In the genomic region with DNA sequence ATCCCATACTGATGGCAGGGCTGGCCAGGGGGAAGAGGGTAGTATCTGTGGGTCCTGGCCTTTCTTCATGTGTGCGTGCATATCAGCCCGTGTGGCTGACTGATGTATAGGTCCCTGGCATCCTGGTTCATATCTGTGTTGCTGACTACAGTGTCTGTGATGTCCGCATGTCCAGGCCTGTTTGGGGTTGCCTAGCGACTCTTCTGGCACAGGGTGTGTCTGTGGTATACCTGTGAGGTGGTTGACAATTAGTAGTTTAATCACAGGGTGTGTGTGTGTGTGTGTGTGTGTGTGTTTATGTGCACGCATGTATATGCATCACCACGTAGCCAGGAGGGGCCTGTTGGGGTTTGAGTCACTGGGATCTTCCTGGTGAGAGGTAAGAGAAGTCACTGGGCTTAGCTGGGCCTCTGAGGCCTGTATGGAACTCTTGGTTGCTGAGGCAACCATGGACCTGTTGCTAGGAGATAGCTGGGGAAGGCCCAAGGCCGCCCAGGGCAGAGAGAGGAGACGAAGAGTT, we compare ENCODE assay signal across 9 cellular contexts. TPM values are rescaled to one million over a fixed set of nuclear protein-coding genes. Genes with fewer than 3 reads are reported as not detected.
DNase-seq lines count a peak whose midpoint lies in the region; ATAC-seq and TF ChIP-seq lines count a peak whose summit lies in the region.
"Had no signal": no experiment of that assay in that cellular context is flagged by ENCODE, and none has a peak within 500 bp of the region (broad histone marks: within the 10 kb centered on the region; RNA-seq: fewer than 3 reads in every experiment).

No MANE protein-coding gene starts in this region.

- no peaks in the 10 kb centered on the region for H3K9me3 ChIP-seq in psoas muscle

- H3K36me3 ChIP-seq in psoas muscle (ENCODE audit: insufficient read depth in 1 of 2, low read depth in 1 of 2), result no peaks in the 10 kb centered on the region

- H3K4me3 ChIP-seq in psoas muscle, result no peak overlapping the region

- ATAC-seq in HG03460 (IDR thresholded peaks at IDR 0.05; ENCODE audit: unreplicated experiment) (no peak), HG02642 (IDR thresholded peaks at IDR 0.05; ENCODE audit: poor library complexity, unreplicated experiment) (no peak), psoas muscle (no peak)

- H3K27ac Mint-ChIP-seq in neural crest cell (ENCODE audit: unreplicated experiment), result peak overlapping the region; percentile 29
- H3K27ac Mint-ChIP-seq: dendritic cell treated with granulocyte-macrophage colony-stimulating factor and Interleukin-4, amounts not matched to agents 40 ng/mL and 50 ng/mL, for 4 days had no signal

- no peaks in the 10 kb centered on the region for H3K27me3 Mint-ChIP-seq in neural crest cell (ENCODE audit: low read depth)

- no peaks in the 10 kb centered on the region for H3K27me3 ChIP-seq in psoas muscle (ENCODE audit: insufficient read depth in 3 of 3, low read length in 2 of 3)

- WGBS in psoas muscle, 3 donors, result 75 to 80% (median 78%) methylated on average over 8 of the region's 8 CpGs

- no peak overlapping the region for H3K27ac ChIP-seq in psoas muscle

- DNase-seq in DMS153 treated with DMSO at 0.1 percent for 48 hours (lab: John Stamatoyannopoulos, UW; ENCODE audit: unreplicated experiment) (peak; percentile 22), LHCN-M2 (ENCODE audit: low read depth) (peak; percentile 35), cerebellar cortex (ENCODE audit: low spot score) (peak; percentile 31), neural crest cell (ENCODE audit: low read depth, low spot score) (peak; percentile 32), hepatic stellate cell (ENCODE audit: low spot score) (no peak), psoas muscle (no peak)

- peaks cover 40% of the 10 kb centered on the region for H3K4me1 Mint-ChIP-seq in neural crest cell

- H3K4me3 Mint-ChIP-seq in neural crest cell, result peak overlapping the region; percentile 72
- H3K4me3 Mint-ChIP-seq: dendritic cell treated with granulocyte-macrophage colony-stimulating factor and Interleukin-4, amounts not matched to agents 40 ng/mL and 50 ng/mL, for 4 days had no signal

- TF ChIP-seq CTCF in neural crest cell (conservative IDR thresholded peaks at IDR 0.05) (no peak), psoas muscle (IDR thresholded peaks at IDR 0.05) (no peak)

- H3K9me3 Mint-ChIP-seq in neural crest cell, result no peaks in the 10 kb centered on the region
- H3K9me3 Mint-ChIP-seq: dendritic cell treated with granulocyte-macrophage colony-stimulating factor and Interleukin-4, amounts not matched to agents 40 ng/mL and 50 ng/mL, for 4 days had no signal

- H3K4me1 ChIP-seq in psoas muscle, result peaks cover 31% of the 10 kb centered on the region

- H3K36me3 Mint-ChIP-seq in neural crest cell (ENCODE audit: low read depth), result no peaks in the 10 kb centered on the region

- intact Hi-C loops in psoas muscle (cut with DNase I), result loop anchor here (2.0 to 5.0 kb wide), 5 partner anchors 38 to 208 kb away; partner anchors contain the start of genes FGF11 (in 1 of the 2), PLSCR3 (in 1 of the 2), SENP3 (in 1 of the 2) and TMEM102 (in 1 of the 2)

RNA-seq across cellular contexts. Expression of gene TMEM95, which starts 0.6 kb away (rescaled TPM):
- not detected in 2 replicates for total RNA-seq in LHCN-M2 (2014; rRNA removed)
- polyA plus RNA-seq in LHCN-M2 (2012), result not detected
- not detected in 2 replicates for total RNA-seq in neural crest cell
- total RNA-seq in psoas muscle, result not detected
- not detected for polyA plus RNA-seq in psoas muscle

RNA-seq across cellular contexts. Expression of gene KCTD11, which starts 2.4 kb away (rescaled TPM):
- total RNA-seq in LHCN-M2 (2014; rRNA removed), result 8.3 and 9.0 TPM in 2 replicates
- polyA plus RNA-seq in LHCN-M2 (2012), result 22.0 TPM
- 7.9 and 8.0 TPM in 2 replicates for total RNA-seq in neural crest cell
- total RNA-seq in psoas muscle, result 1 to 10 TPM; 4.5 to 5.2 (median 5.1) TPM
- 10 to 100 TPM in 1 of 3 donors, 1 to 10 TPM in 2; 2.9 to 13.2 (median 9.9) TPM for polyA plus RNA-seq in psoas muscle

RNA-seq across cellular contexts. Expression of gene ACAP1, which starts 18.0 kb away (rescaled TPM):
- total RNA-seq in LHCN-M2 (2014; rRNA removed), result 1.5 TPM in 1 of 2 replicates, not detected in the other
- polyA plus RNA-seq in LHCN-M2 (2012), result 18.6 TPM
- 1.2 and 1.3 TPM in 2 replicates for total RNA-seq in neural crest cell
- total RNA-seq in psoas muscle, result 10 to 100 TPM; 12.2 to 20.7 (median 15.7) TPM
- polyA plus RNA-seq in psoas muscle, result 10 to 100 TPM in 1 of 3 donors, 1 to 10 TPM in 2; 1.9 to 11.9 (median 2.4) TPM

RNA-seq across cellular contexts. Expression of gene NEURL4, which starts 25.2 kb away (rescaled TPM):
- total RNA-seq in LHCN-M2 (2014; rRNA removed), result 15.1 and 15.7 TPM in 2 replicates
- polyA plus RNA-seq in LHCN-M2 (2012), result 10.0 TPM
- 65.6 and 69.5 TPM in 2 replicates for total RNA-seq in neural crest cell
- 10 to 100 TPM; 24.0 to 53.8 (median 32.6) TPM for total RNA-seq in psoas muscle
- polyA plus RNA-seq in psoas muscle, result 10 to 100 TPM; 20.7 to 38.7 (median 22.9) TPM

RNA-seq across cellular contexts. Expression of gene TNK1, which starts 26.6 kb away (rescaled TPM):
- 0.06 TPM in 1 of 2 replicates, not detected in the other for total RNA-seq in LHCN-M2 (2014; rRNA removed)
- polyA plus RNA-seq in LHCN-M2 (2012), result 0.15 TPM
- total RNA-seq in neural crest cell, result 0.21 and 0.43 TPM in 2 replicates
- total RNA-seq in psoas muscle, result under 1 TPM; 0.56 to 0.86 (median 0.78) TPM
- polyA plus RNA-seq in psoas muscle, result 1 to 10 TPM in 1 of 3 donors, under 1 TPM in 2; 0.57 to 1.7 (median 0.98) TPM

Comparison
In these comparisons a context has a peak if more than half of its experiments do, and no peak if none do; other contexts are left out.
1. DNase-seq: peak in DMS153 treated with DMSO at 0.1 percent for 48 hours (single experiment), LHCN-M2 (single experiment), cerebellar cortex (single experiment) and neural crest cell (single experiment); none in hepatic stellate cell (single experiment) and psoas muscle (0 of 2).